Comparison of ENCODE assay signal across 8 cellular contexts in genomic region chr19:45103200-45103624, GRCh38. TPM values are rescaled to one million over a fixed set of nuclear protein-coding genes. Genes with fewer than 3 reads are reported as not detected.
DNase-seq lines count a peak whose midpoint lies in the region; ATAC-seq lines count a peak whose summit lies in the region.

No MANE protein-coding gene starts in this region.

- CTCF ChIA-PET in activated CD4-positive, alpha-beta memory T cell treated with anti-CD3 and anti-CD28 coated beads, Interleukin-2, amount 10 ng/mL, durations not matched to agents 7 days and 5 days (lab: Charles Lee) = interaction anchor here (1.0 to 1.1 kb wide), 2 partner anchors 23 to 28 kb away, joined by 3 read pairs; no protein-coding TSS in a partner anchor

- H3K9me3 Mint-ChIP-seq in activated CD4-positive, alpha-beta memory T cell treated with anti-CD3 and anti-CD28 coated beads, Interleukin-2, amount 10 ng/mL, durations not matched to agents 7 days and 5 days = no peaks in the 10 kb centered on the region

- POLR2A ChIA-PET in activated CD4-positive, alpha-beta memory T cell treated with anti-CD3 and anti-CD28 coated beads, Interleukin-2, amount 10 ng/mL, durations not matched to agents 7 days and 5 days (lab: Charles Lee) = interaction anchor here (0.7 to 2.0 kb wide), 5 partner anchors 11 to 101 kb away, joined by 3 to 18 read pairs (median 3); partner anchors contain the start of genes CLASRP and PPP1R37

- ATAC-seq in HG03108 (IDR thresholded peaks at IDR 0.05; ENCODE audit: unreplicated experiment) = no peak

- DNase-seq in NCI-H82 (lab: John Stamatoyannopoulos, UW) = peak; percentile 61
- DNase-seq in NCI-H82 treated with DMSO at 0.1 percent for 48 hours (lab: John Stamatoyannopoulos, UW; ENCODE audit: unreplicated experiment) = no peak
- peak; percentile 59 for DNase-seq in activated CD4-positive, alpha-beta memory T cell treated with anti-CD3 and anti-CD28 coated beads, Interleukin-2, amount 10 ng/mL, durations not matched to agents 7 days and 5 days
- peak in 40 of 42 donors; percentile 29 to 80 (median 57) for DNase-seq in head of caudate nucleus
- peak; percentile 22 for DNase-seq in stimulated activated naive CD4-positive, alpha-beta T cell treated with Interleukin-2 at 50 U/mL for 16 hours (lab: John Stamatoyannopoulos, UW)
- no peak for DNase-seq in pons (ENCODE audit: low spot score)
- DNase-seq in kidney tubule cell (ENCODE audit: low spot score) = no peak

- intact Hi-C loops in head of caudate nucleus (cut with DNase I) = no loop called here

- H3K4me3 Mint-ChIP-seq in activated CD4-positive, alpha-beta memory T cell treated with anti-CD3 and anti-CD28 coated beads, Interleukin-2, amount 10 ng/mL, durations not matched to agents 7 days and 5 days = peak overlapping the region; percentile 51

- H3K27me3 Mint-ChIP-seq in activated CD4-positive, alpha-beta memory T cell treated with anti-CD3 and anti-CD28 coated beads, Interleukin-2, amount 10 ng/mL, durations not matched to agents 7 days and 5 days = no peaks in the 10 kb centered on the region

- no peaks in the 10 kb centered on the region for H3K36me3 Mint-ChIP-seq in activated CD4-positive, alpha-beta memory T cell treated with anti-CD3 and anti-CD28 coated beads, Interleukin-2, amount 10 ng/mL, durations not matched to agents 7 days and 5 days (ENCODE audit: low read depth)

- H3K4me1 Mint-ChIP-seq in activated CD4-positive, alpha-beta memory T cell treated with anti-CD3 and anti-CD28 coated beads, Interleukin-2, amount 10 ng/mL, durations not matched to agents 7 days and 5 days = peaks cover 33% of the 10 kb centered on the region

- no peak overlapping the region for H3K27ac Mint-ChIP-seq in activated CD4-positive, alpha-beta memory T cell treated with anti-CD3 and anti-CD28 coated beads, Interleukin-2, amount 10 ng/mL, durations not matched to agents 7 days and 5 days

RNA-seq across cellular contexts. Expression of gene PPP1R37, which starts 10.2 kb away (rescaled TPM):
- 10 to 100 TPM; 16.3 to 16.4 TPM for total RNA-seq in activated CD4-positive, alpha-beta memory T cell treated with anti-CD3 and anti-CD28 coated beads, Interleukin-2, amount 10 ng/mL, durations not matched to agents 7 days and 5 days

RNA-seq across cellular contexts. Expression of gene GEMIN7, which starts 24.2 kb away (rescaled TPM):
- total RNA-seq in activated CD4-positive, alpha-beta memory T cell treated with anti-CD3 and anti-CD28 coated beads, Interleukin-2, amount 10 ng/mL, durations not matched to agents 7 days and 5 days = 10 to 100 TPM; 31.7 to 35.5 TPM

RNA-seq across cellular contexts. Expression of gene ZNF296, which starts 26.9 kb away (rescaled TPM):
- 1 to 10 TPM; 5.4 to 5.9 TPM for total RNA-seq in activated CD4-positive, alpha-beta memory T cell treated with anti-CD3 and anti-CD28 coated beads, Interleukin-2, amount 10 ng/mL, durations not matched to agents 7 days and 5 days

RNA-seq across cellular contexts. Expression of gene NKPD1, which starts 57.6 kb away (rescaled TPM):
- under 1 TPM; 0.10 to 0.15 TPM for total RNA-seq in activated CD4-positive, alpha-beta memory T cell treated with anti-CD3 and anti-CD28 coated beads, Interleukin-2, amount 10 ng/mL, durations not matched to agents 7 days and 5 days

Comparison
In these comparisons a context has a peak if more than half of its experiments do, and no peak if none do; other contexts are left out.
1. DNase-seq: peak in NCI-H82 (single experiment), activated CD4-positive, alpha-beta memory T cell treated with anti-CD3 and anti-CD28 coated beads, Interleukin-2, amount 10 ng/mL, durations not matched to agents 7 days and 5 days (single experiment), head of caudate nucleus (40 of 42) and stimulated activated naive CD4-positive, alpha-beta T cell treated with Interleukin-2 at 50 U/mL for 16 hours (single experiment); none in NCI-H82 treated with DMSO at 0.1 percent for 48 hours (single experiment), pons (single experiment) and kidney tubule cell (single experiment).